19 cellular contexts compared by ENCODE assay signal in genomic region chr1:200173097-200173629, GRCh38.
DNase-seq lines count a peak whose midpoint lies in the region; ATAC-seq and TF ChIP-seq lines count a peak whose summit lies in the region.
"Had no signal": no experiment of that assay in that cellular context is flagged by ENCODE, and none has a peak within 500 bp of the region (broad histone marks: within the 10 kb centered on the region; RNA-seq: fewer than 3 reads in every experiment).

No MANE protein-coding gene starts in this region.

- H3K27ac Mint-ChIP-seq in HFFc6 (peak overlapping the region; percentile 79), nephron progenitor cell (peak overlapping the region; percentile 14)
- H3K27ac Mint-ChIP-seq: B cell had no signal

- peaks cover 51% of the 10 kb centered on the region for H3K4me1 Mint-ChIP-seq in HFFc6 (ENCODE audit: low read depth)
- peaks cover 12% of the 10 kb centered on the region for H3K4me1 Mint-ChIP-seq in nephron progenitor cell

- H3K4me1 ChIP-seq in SJSA1 (replicated peaks): peaks cover 22% of the 10 kb centered on the region
- H3K4me1 ChIP-seq: Caco-2 had no signal

- no peaks in the 10 kb centered on the region for H3K36me3 ChIP-seq in SJSA1

- in situ Hi-C loops in Caki2 (cut with HindIII; ENCODE audit: low pct_unique_long_range_greater_than_20kb, low sequenced_read_pairs): no loop called here

- H3K4me3 ChIP-seq in SJSA1: no peak overlapping the region

- DNase-seq in Caki2 (ENCODE audit: low read depth): peak; percentile 75
- DNase-seq in HFFc6: peak; percentile 18
- DNase-seq in SJSA1 (ENCODE audit: low read depth in 1 of 2, low spot score in 2 of 2): no peak
- DNase-seq in nephron progenitor cell: no peak
- no peak for DNase-seq in HuH-7 (ENCODE audit: low spot score)
- no peak for DNase-seq in 8988T
- DNase-seq: Caco-2; DMS53; GOT3; NCI-H1048; NCI-H1436; NCI-H2029 treated with DMSO at 0.1 percent for 48 hours; NK-92 treated with Interleukin-12 subunit alpha and Interleukin-12 subunit beta, amount 100 ng/mL, for 24 hours; RPMI8226; SHP77 treated with DMSO at 0.1 percent for 48 hours; T-helper 1 cell had no signal

- H3K27ac ChIP-seq in SJSA1: peak overlapping the region; percentile 20

- ATAC-seq in HG02981 (IDR thresholded peaks at IDR 0.05; ENCODE audit: unreplicated experiment): no peak
- ATAC-seq in HG02870 (IDR thresholded peaks at IDR 0.05; ENCODE audit: unreplicated experiment): no peak

- H3K27me3 ChIP-seq in SJSA1 (replicated peaks): no peaks in the 10 kb centered on the region

- H3K27me3 Mint-ChIP-seq in HFFc6 (ENCODE audit: insufficient read depth) (peaks cover 2% of the 10 kb centered on the region), nephron progenitor cell (ENCODE audit: low read depth, poor library complexity) (peaks cover 2% of the 10 kb centered on the region)

- H3K9me3 ChIP-seq in SJSA1 (replicated peaks): no peaks in the 10 kb centered on the region
- H3K9me3 ChIP-seq: Caco-2 had no signal

- H3K4me3 Mint-ChIP-seq in HFFc6 (peak overlapping the region; percentile 68; the same call in 1 of the 2 replicates), nephron progenitor cell (no peak overlapping the region)
- H3K4me3 Mint-ChIP-seq: B cell had no signal

- TF ChIP-seq CTCF in HFFc6 (IDR thresholded peaks at IDR 0.05) (no peak), nephron progenitor cell (IDR thresholded peaks at IDR 0.05) (no peak)

- H3K36me3 Mint-ChIP-seq in HFFc6 (ENCODE audit: low read depth) (no peaks in the 10 kb centered on the region), nephron progenitor cell (ENCODE audit: low read depth) (peaks cover 5% of the 10 kb centered on the region)

- no peaks in the 10 kb centered on the region for H3K9me3 Mint-ChIP-seq in HFFc6
- H3K9me3 Mint-ChIP-seq in nephron progenitor cell: no peaks in the 10 kb centered on the region

Comparison
In these comparisons a context has a peak if more than half of its experiments do, and no peak if none do; other contexts are left out.
1. DNase-seq: peak in Caki2 (single experiment) and HFFc6 (single experiment); none in SJSA1 (0 of 2), nephron progenitor cell (single experiment), HuH-7 (single experiment) and 8988T (single experiment).